ENCODE assay signal across 1 cellular context in the genomic region with DNA sequence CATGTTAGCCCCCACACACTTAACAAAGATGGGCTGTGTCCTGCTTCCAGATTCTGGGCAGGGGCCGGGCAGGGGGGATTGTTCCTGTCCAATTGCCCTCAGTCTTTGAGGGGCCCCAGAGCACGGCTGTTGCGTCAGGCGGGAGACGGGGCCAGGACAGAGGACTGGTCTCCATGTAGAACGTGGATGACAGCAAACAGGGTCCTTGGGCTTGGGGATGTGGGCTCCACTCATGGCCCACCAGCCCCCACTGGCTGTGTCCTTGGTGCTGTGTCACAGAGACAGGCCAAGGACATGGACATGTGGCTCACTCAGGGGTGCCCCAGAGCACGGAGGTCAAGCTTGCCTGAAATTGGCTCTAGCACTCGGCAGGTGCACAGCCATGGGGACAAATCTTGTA.
TF ChIP-seq lines count a peak whose summit lies in the region.

No MANE protein-coding gene starts in this region.

TF ChIP-seq in H1, 55 proteins besides CTCF, POLR2A, EP300 and RAD21:
- no peak for TF ChIP-seq SUZ12 (IDR thresholded peaks at IDR 0.05; ENCODE audit: low read length)
- TF ChIP-seq CHD2 (IDR thresholded peaks at IDR 0.05; ENCODE audit: low read length) = no peak
- TF ChIP-seq SIRT6 (IDR thresholded peaks at IDR 0.05; ENCODE audit: low read length) = no peak
- no peak for TF ChIP-seq YY1 (IDR thresholded peaks at IDR 0.05; ENCODE audit: low read depth, low read length)
